Comparison of ENCODE assay signal across 23 cellular contexts in the genomic region with DNA sequence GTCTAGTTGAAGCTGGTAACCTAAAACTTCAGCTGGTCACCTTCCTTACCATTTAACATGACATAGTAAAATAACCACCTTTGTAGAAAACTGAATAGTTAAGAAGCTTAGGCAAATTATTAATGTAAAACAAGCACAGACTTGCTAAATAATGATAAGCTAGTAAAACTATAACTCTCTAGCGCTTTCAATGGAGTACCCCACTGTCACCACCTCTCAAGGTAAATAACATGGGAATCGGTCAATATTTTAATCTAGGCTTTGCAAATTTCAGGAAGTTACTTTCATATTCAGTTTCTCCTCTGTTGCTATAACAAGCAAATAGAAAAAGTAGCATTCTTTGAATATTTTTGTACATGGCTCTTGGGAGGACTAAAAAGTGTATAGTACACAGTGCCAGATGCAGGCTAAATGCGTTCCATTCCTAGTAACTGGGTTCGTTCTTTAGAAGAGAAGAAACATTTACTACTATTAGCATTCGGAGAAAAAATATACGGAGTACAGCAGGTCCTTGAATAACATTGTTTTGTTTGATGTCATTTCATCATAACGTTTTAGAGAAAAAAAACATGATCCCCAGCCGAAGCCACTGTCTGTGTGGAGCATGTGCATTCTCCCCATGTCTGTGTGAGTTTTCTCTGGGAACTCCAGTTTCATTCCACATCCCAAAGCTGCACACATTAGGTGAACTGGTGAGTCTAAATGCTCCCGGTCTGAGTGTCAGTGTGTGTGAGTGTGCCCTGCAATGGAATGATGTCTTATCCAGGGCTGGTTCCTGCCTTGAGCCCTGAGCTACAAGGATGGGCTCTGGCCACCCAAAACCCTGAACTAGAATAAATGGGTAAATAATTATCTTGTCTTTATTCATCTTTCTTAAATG. TPM values are rescaled to one million over a fixed set of nuclear protein-coding genes. Genes with fewer than 3 reads are reported as not detected.
A peak's percentile ranks its signal among the peaks of the same experiment; 100 is the strongest.
DNase-seq lines count a peak whose midpoint lies in the region; ATAC-seq and TF ChIP-seq lines count a peak whose summit lies in the region.
"Had no signal": no experiment of that assay in that cellular context is flagged by ENCODE, and none has a peak within 500 bp of the region (broad histone marks: within the 10 kb centered on the region; RNA-seq: fewer than 3 reads in every experiment).

No MANE protein-coding gene starts in this region.

- DNase-seq in HFFc6 (no peak), chondrocyte (ENCODE audit: low spot score) (no peak), NCI-H1930 (lab: John Stamatoyannopoulos, UW) (no peak), CD1c-positive myeloid dendritic cell (ENCODE audit: extremely low spot score) (no peak)
- DNase-seq: activated CD8-positive, alpha-beta T cell treated with anti-CD3 and anti-CD28 coated beads for 36 hours; activated naive CD4-positive, alpha-beta T cell treated with anti-CD3 and anti-CD28 coated beads, Interleukin-2, amount 10 ng/mL, durations not matched to agents 7 days and 5 days; activated T-cell treated with anti-CD3 and anti-CD28 coated beads, Interleukin-2, amount 50 U/mL, for 4 hours; colonic mucosa; foreskin keratinocyte; NCI-H1417; NCI-H748 treated with DMSO at 0.1 percent for 48 hours; SIG-M5; small intestine; stimulated activated CD4-positive, alpha-beta T cell treated with anti-CD3 and anti-CD28 coated beads, Interleukin-2, amount 100 ng/mL, for 48 hours had no signal

- no peak for TF ChIP-seq CTCF in HFFc6 (IDR thresholded peaks at IDR 0.05)
- no peak for TF ChIP-seq CTCF in chondrocyte (IDR thresholded peaks at IDR 0.05)
- TF ChIP-seq CTCF in liver (IDR thresholded peaks at IDR 0.05; ENCODE audit: low read depth, low read length, missing input control), result peak; percentile 25

- peaks cover 15% of the 10 kb centered on the region; the same call in 1 of the 2 replicates for H3K36me3 Mint-ChIP-seq in HFFc6 (ENCODE audit: low read depth)
- peaks cover 21% of the 10 kb centered on the region for H3K36me3 Mint-ChIP-seq in chondrocyte (ENCODE audit: low read depth)

- H3K9me3 Mint-ChIP-seq in HFFc6 (no peaks in the 10 kb centered on the region), chondrocyte (ENCODE audit: low read depth) (no peaks in the 10 kb centered on the region)
- H3K9me3 Mint-ChIP-seq: activated CD8-positive, alpha-beta T cell treated with anti-CD3 and anti-CD28 coated beads for 36 hours; activated naive CD4-positive, alpha-beta T cell treated with anti-CD3 and anti-CD28 coated beads, Interleukin-2, amount 10 ng/mL, durations not matched to agents 7 days and 5 days; activated T-cell treated with anti-CD3 and anti-CD28 coated beads, Interleukin-2, amount 50 U/mL, for 4 hours; CD14-positive monocyte; natural killer cell treated with Interleukin-12 subunit alpha and Interleukin-12 subunit beta and Interleukin-15 and Interleukin-18, amount 100 ng/mL, for 72 hours; stimulated activated naive CD8-positive, alpha-beta T cell treated with anti-CD3 and anti-CD28 coated beads, Interleukin-15, Interleukin-2, amounts not matched to agents 100 ng/mL and 50 ng/mL, for 24 hours; WTC11 had no signal

- no peaks in the 10 kb centered on the region for H3K27me3 ChIP-seq in ACC112 (ENCODE audit: insufficient read depth, low read length)
- no peaks in the 10 kb centered on the region for H3K27me3 ChIP-seq in liver (ENCODE audit: control insufficient read depth in 4 of 4, insufficient read depth in 4 of 4, low read length in 3 of 4)
- H3K27me3 ChIP-seq: colonic mucosa, foreskin keratinocyte had no signal

- H3K79me2 ChIP-seq in ACC112 (ENCODE audit: control insufficient read depth, insufficient read depth, low read length, unreplicated experiment), result no peaks in the 10 kb centered on the region

- ATAC-seq in HG03460 (IDR thresholded peaks at IDR 0.05; ENCODE audit: unreplicated experiment) (no peak), HG02798 (IDR thresholded peaks at IDR 0.05; ENCODE audit: poor library complexity, unreplicated experiment) (no peak)
- ATAC-seq: activated CD8-positive, alpha-beta T cell treated with anti-CD3 and anti-CD28 coated beads for 36 hours; activated T-cell treated with anti-CD3 and anti-CD28 coated beads, Interleukin-2, amount 50 U/mL, for 4 hours; foreskin keratinocyte; natural killer cell treated with Interleukin-12 subunit alpha and Interleukin-12 subunit beta and Interleukin-15 and Interleukin-18, amount 100 ng/mL, for 72 hours; WTC11 had no signal

- 35% methylated on average over 9 of the region's 9 CpGs for WGBS in liver

- H3K9ac ChIP-seq in liver (ENCODE audit: low read depth in 1 of 2, low read length in 2 of 2), result peak overlapping the region; percentile 14 to 22

- H3K27ac ChIP-seq in ACC112 (ENCODE audit: low read depth, low read length), result 0 out of 2 replicates have a peak overlapping the region, but pooled peaks have one; percentile 2
- peak overlapping the region; percentile 51 to 65 for H3K27ac ChIP-seq in liver (ENCODE audit: low read depth in 1 of 2, low read length in 2 of 2)
- H3K27ac ChIP-seq: colonic mucosa, foreskin keratinocyte, prostate gland had no signal

- H2AFZ ChIP-seq in ACC112 (ENCODE audit: low read length, unreplicated experiment), result no peak overlapping the region

- H3K27me3 Mint-ChIP-seq in HFFc6 (ENCODE audit: insufficient read depth) (no peaks in the 10 kb centered on the region; the same call in none of the 2 replicates), chondrocyte (ENCODE audit: low read depth) (no peaks in the 10 kb centered on the region)
- H3K27me3 Mint-ChIP-seq: activated CD8-positive, alpha-beta T cell treated with anti-CD3 and anti-CD28 coated beads for 36 hours; activated naive CD4-positive, alpha-beta T cell treated with anti-CD3 and anti-CD28 coated beads, Interleukin-2, amount 10 ng/mL, durations not matched to agents 7 days and 5 days; natural killer cell treated with Interleukin-12 subunit alpha and Interleukin-12 subunit beta and Interleukin-15 and Interleukin-18, amount 100 ng/mL, for 72 hours; stimulated activated naive CD8-positive, alpha-beta T cell treated with anti-CD3 and anti-CD28 coated beads, Interleukin-15, Interleukin-2, amounts not matched to agents 100 ng/mL and 50 ng/mL, for 24 hours had no signal

- no peaks in the 10 kb centered on the region for H3K9me3 ChIP-seq in liver (ENCODE audit: control insufficient read depth in 4 of 4, low read length in 3 of 4)
- H3K9me3 ChIP-seq: colonic mucosa, prostate gland had no signal

- peak overlapping the region; percentile 33; the same call in 1 of the 2 replicates for H3K4me3 ChIP-seq in ACC112 (ENCODE audit: low read depth, low read length)
- H3K4me3 ChIP-seq in liver (ENCODE audit: low read depth in 1 of 3, low read length in 3 of 3), result peak overlapping the region; percentile 43 to 60 (median 45)
- H3K4me3 ChIP-seq: colonic mucosa, prostate gland had no signal

- H3K4me1 ChIP-seq in ACC112 (ENCODE audit: control insufficient read depth, insufficient read depth, low read length, unreplicated experiment), result peaks cover 4% of the 10 kb centered on the region
- H3K4me1 ChIP-seq in liver (ENCODE audit: control insufficient read depth in 4 of 4, insufficient read depth in 4 of 4, low read length in 3 of 4), result peaks cover 6 to 53% (median 41%) of the 10 kb centered on the region in 4 donors
- H3K4me1 ChIP-seq: colonic mucosa, foreskin keratinocyte, prostate gland had no signal

- H3K4me3 Mint-ChIP-seq in HFFc6 (no peak overlapping the region; the same call in 1 of the 2 replicates), chondrocyte (ENCODE audit: unreplicated experiment) (peak overlapping the region; percentile 16)
- H3K4me3 Mint-ChIP-seq: activated CD8-positive, alpha-beta T cell treated with anti-CD3 and anti-CD28 coated beads for 36 hours; activated naive CD4-positive, alpha-beta T cell treated with anti-CD3 and anti-CD28 coated beads, Interleukin-2, amount 10 ng/mL, durations not matched to agents 7 days and 5 days; activated T-cell treated with anti-CD3 and anti-CD28 coated beads, Interleukin-2, amount 50 U/mL, for 4 hours; CD14-positive monocyte; natural killer cell treated with Interleukin-12 subunit alpha and Interleukin-12 subunit beta and Interleukin-15 and Interleukin-18, amount 100 ng/mL, for 72 hours; stimulated activated naive CD8-positive, alpha-beta T cell treated with anti-CD3 and anti-CD28 coated beads, Interleukin-15, Interleukin-2, amounts not matched to agents 100 ng/mL and 50 ng/mL, for 24 hours; WTC11 had no signal

- peak; percentile 14 to 22 for TF ChIP-seq RAD21 in liver (IDR thresholded peaks at IDR 0.05)

- H3K4me1 Mint-ChIP-seq in HFFc6 (ENCODE audit: low read depth) (peaks cover 8% of the 10 kb centered on the region), chondrocyte (ENCODE audit: low read depth) (peaks cover 25% of the 10 kb centered on the region)
- H3K4me1 Mint-ChIP-seq: activated naive CD4-positive, alpha-beta T cell treated with anti-CD3 and anti-CD28 coated beads, Interleukin-2, amount 10 ng/mL, durations not matched to agents 7 days and 5 days; CD14-positive monocyte; WTC11 had no signal

- H3K27ac Mint-ChIP-seq in HFFc6 (peak overlapping the region; percentile 57), chondrocyte (ENCODE audit: unreplicated experiment) (peak overlapping the region; percentile 89)
- H3K27ac Mint-ChIP-seq: activated CD8-positive, alpha-beta T cell treated with anti-CD3 and anti-CD28 coated beads for 36 hours; activated naive CD4-positive, alpha-beta T cell treated with anti-CD3 and anti-CD28 coated beads, Interleukin-2, amount 10 ng/mL, durations not matched to agents 7 days and 5 days; natural killer cell treated with Interleukin-12 subunit alpha and Interleukin-12 subunit beta and Interleukin-15 and Interleukin-18, amount 100 ng/mL, for 72 hours; stimulated activated naive CD8-positive, alpha-beta T cell treated with anti-CD3 and anti-CD28 coated beads, Interleukin-15, Interleukin-2, amounts not matched to agents 100 ng/mL and 50 ng/mL, for 24 hours; WTC11 had no signal

- H3K36me3 ChIP-seq in ACC112 (ENCODE audit: insufficient read depth, low read length) (no peaks in the 10 kb centered on the region), liver (ENCODE audit: control insufficient read depth in 4 of 4, insufficient read depth in 3 of 4, low read depth in 1 of 4, low read length in 3 of 4) (peaks cover 6 to 17% (median 10%) of the 10 kb centered on the region in 4 donors)
- H3K36me3 ChIP-seq: colonic mucosa had no signal

TF ChIP-seq in liver, 16 proteins besides CTCF, POLR2A, EP300 and RAD21 (continues in another document):
- TF ChIP-seq MAX (IDR thresholded peaks at IDR 0.05) (peak; percentile 22), HNF4A (conservative IDR thresholded peaks at IDR 0.05) (peak; percentile 11 to 38), GABPA (IDR thresholded peaks at IDR 0.05 in 1 of 2, conservative IDR thresholded peaks at IDR 0.05 in 1 of 2) (no peak)

RNA-seq across cellular contexts. Expression of gene EPRS1, which starts 52.5 kb away (rescaled TPM):
- total RNA-seq in HFFc6 (2021; fragmentation: NEBNext Ultra II Directional; extraction: Animal tissue kit (Norgen Biotek cat#: 25700)), result 100 to 1,000 TPM; 153 to 177 (median 167) TPM
- 134 to 181 TPM (median 178 TPM) in 3 replicates for total RNA-seq in chondrocyte
- total RNA-seq in liver, result 10 to 100 TPM; 41.6 to 59.3 TPM
- polyA plus RNA-seq in liver, result 10 to 100 TPM; 20.4 to 36.9 TPM
